Comparison of ENCODE assay signal across 8 cellular contexts in genomic region chr2:25361261-25362048, GRCh38. TPM values are rescaled to one million over a fixed set of nuclear protein-coding genes. Genes with fewer than 3 reads are reported as not detected.
DNase-seq lines count a peak whose midpoint lies in the region; ATAC-seq, FAIRE-seq and TF ChIP-seq lines count a peak whose summit lies in the region.

No MANE protein-coding gene starts in this region.

- H3K4me1 ChIP-seq in CD4-positive, CD25-positive, alpha-beta regulatory T cell (ENCODE audit: control insufficient read depth, insufficient read depth, low read length, poor library complexity, severe bottlenecking), result peaks cover 27% of the 10 kb centered on the region
- H3K4me1 ChIP-seq in OCI-LY1 (ENCODE audit: insufficient read depth, low read length, severe bottlenecking) (peaks cover 14% of the 10 kb centered on the region), H1 (replicated peaks in 1 of 4; ENCODE audit: control insufficient read depth in 3 of 4, insufficient read depth in 4 of 4, low read length in 3 of 4) (peaks cover 0 to 9% (median 5%) of the 10 kb centered on the region in 4 experiments; a peak in 6 of 7 replicates), osteoblast (ENCODE audit: insufficient read depth, low read length) (no peaks in the 10 kb centered on the region)

- no peak overlapping the region for H3K4ac ChIP-seq in H1 (replicated peaks; ENCODE audit: insufficient read length, low read depth, low read length)

- H3K27me3 ChIP-seq in CD4-positive, CD25-positive, alpha-beta regulatory T cell (ENCODE audit: control insufficient read depth, insufficient read depth, low read length), result no peaks in the 10 kb centered on the region
- H3K27me3 ChIP-seq in OCI-LY1 (ENCODE audit: insufficient read depth, low read length), result 0 out of 2 replicates have a peak, but pooled peaks cover 3% of the 10 kb centered on the region
- H3K27me3 ChIP-seq in H1 (replicated peaks in 1 of 4; ENCODE audit: control insufficient read depth in 3 of 4, extremely low read depth in 1 of 4, insufficient read depth in 3 of 4, low read length in 3 of 4), result peaks cover 0 to 31% (median 22%) of the 10 kb centered on the region in 4 experiments; a peak in 6 of 7 replicates
- no peaks in the 10 kb centered on the region for H3K27me3 ChIP-seq in osteoblast (ENCODE audit: insufficient read depth, low read length)

- H3K4me3 Mint-ChIP-seq in CD4-positive, CD25-positive, alpha-beta regulatory T cell, result peak overlapping the region; percentile 88 to 97 (median 94)

- CTCF ChIA-PET in H1 (lab: Charles Lee; ENCODE audit: partially characterized antibody), result interaction anchor here (0.6 to 8.1 kb wide), 40 partner anchors 8 to 760 kb away, joined by 3 to 108 read pairs (median 4); partner anchors contain the start of gene DNMT3A

- H3K23ac ChIP-seq in H1 (ENCODE audit: insufficient read length), result no peak overlapping the region

- H2BK12ac ChIP-seq in H1 (ENCODE audit: low read depth, low read length), result no peak overlapping the region

- no peak overlapping the region for H2BK20ac ChIP-seq in H1 (ENCODE audit: low read length)

- peak overlapping the region; percentile 99 for H3K4me3 ChIP-seq in CD4-positive, CD25-positive, alpha-beta regulatory T cell (ENCODE audit: low read depth, low read length)
- no peak overlapping the region for H3K4me3 ChIP-seq in OCI-LY1 (ENCODE audit: low read depth, low read length, poor library complexity, severe bottlenecking)
- peak overlapping the region in 3 of 4 experiments; percentile 15 to 44 (median 32); a peak in 4 of 8 replicates for H3K4me3 ChIP-seq in H1 (ENCODE audit: extremely low read depth in 1 of 4, insufficient read depth in 2 of 4, low read depth in 3 of 4, low read length in 4 of 4)
- H3K4me3 ChIP-seq in osteoblast (ENCODE audit: insufficient read depth, low read length), result peak overlapping the region; percentile 75

- H3K9me2 ChIP-seq in OCI-LY1 (ENCODE audit: low read depth, low read length), result no peaks in the 10 kb centered on the region

- H2AFZ ChIP-seq in OCI-LY1 (ENCODE audit: low read length) (no peak overlapping the region), H1 (ENCODE audit: low read length) (no peak overlapping the region), osteoblast (ENCODE audit: low read length) (peak overlapping the region; percentile 91)

- 54% methylated on average over 31 of the region's 34 CpGs; no CpG with 5 or more reads in 1 of the 2 experiments for WGBS in H1 (ENCODE audit: extremely low coverage in 1 of 2, insufficient coverage in 1 of 2, insufficient read length in 1 of 2, insufficient replicate concordance in 2 of 2, low coverage in 1 of 2, low lambda C conversion rate in 2 of 2, missing lambda C conversion rate in 1 of 2), 2 experiments

- no peak overlapping the region for H2BK15ac ChIP-seq in H1 (ENCODE audit: low read length)

- H3K9me3 ChIP-seq in CD4-positive, CD25-positive, alpha-beta regulatory T cell (ENCODE audit: control insufficient read depth in 2 of 2, low read length in 2 of 2), result no peaks in the 10 kb centered on the region
- H3K9me3 ChIP-seq in OCI-LY1 (ENCODE audit: low read length) (no peaks in the 10 kb centered on the region), H1 (ENCODE audit: insufficient read depth in 2 of 2, low read depth in 1 of 2, low read length in 1 of 2) (no peaks in the 10 kb centered on the region), osteoblast (ENCODE audit: low read depth, low read length) (no peaks in the 10 kb centered on the region)

- peak overlapping the region; percentile 9 for H3K56ac ChIP-seq in H1 (replicated peaks; ENCODE audit: insufficient read length, low read depth, low read length)

- no peaks in the 10 kb centered on the region for H3K79me1 ChIP-seq in H1 (ENCODE audit: low read depth, low read length)

- H3K23me2 ChIP-seq in H1 (ENCODE audit: low read depth, low read length), result no peaks in the 10 kb centered on the region

- TF ChIP-seq EP300 in H1 (IDR thresholded peaks at IDR 0.05; ENCODE audit: borderline replicate concordance in 1 of 2, low read depth in 2 of 2, low read length in 2 of 2), result no peak

- no peak for TF ChIP-seq POLR2A in H1 (IDR thresholded peaks at IDR 0.05; ENCODE audit: control extremely low read depth in 1 of 2, low read depth in 2 of 2, low read length in 2 of 2)

- H3K9me3 Mint-ChIP-seq in CD4-positive, CD25-positive, alpha-beta regulatory T cell, result peaks cover 0 to 2% (median 0%) of the 10 kb centered on the region in 7 donors

- H3K36me3 ChIP-seq in CD4-positive, CD25-positive, alpha-beta regulatory T cell (ENCODE audit: control insufficient read depth, insufficient read depth, low read length), result no peaks in the 10 kb centered on the region
- H3K36me3 ChIP-seq in OCI-LY1 (ENCODE audit: insufficient read depth, low read length), result no peaks in the 10 kb centered on the region
- H3K36me3 ChIP-seq in H1 (ENCODE audit: control insufficient read depth in 2 of 4, insufficient read depth in 4 of 4, low read length in 3 of 4), result no peaks in the 10 kb centered on the region
- H3K36me3 ChIP-seq in osteoblast (ENCODE audit: insufficient read depth, low read length), result no peaks in the 10 kb centered on the region

- no peak for TF ChIP-seq CTCF in OCI-LY1 (IDR thresholded peaks at IDR 0.05; ENCODE audit: low read length)
- no peak for TF ChIP-seq CTCF in H1 (IDR thresholded peaks at IDR 0.05; ENCODE audit: control extremely low read depth in 1 of 3, insufficient read depth in 1 of 3, low read depth in 1 of 3, low read length in 3 of 3)
- TF ChIP-seq CTCF in osteoblast (IDR thresholded peaks at IDR 0.05; ENCODE audit: extremely low read depth, low read depth, low read length), result no peak

- H3K27me3 Mint-ChIP-seq in CD4-positive, CD25-positive, alpha-beta regulatory T cell, result no peaks in the 10 kb centered on the region

- no peaks in the 10 kb centered on the region for H3K36me3 Mint-ChIP-seq in CD4-positive, CD25-positive, alpha-beta regulatory T cell

- H3K27ac ChIP-seq in CD4-positive, CD25-positive, alpha-beta regulatory T cell (ENCODE audit: insufficient read depth, low read length, poor library complexity, severe bottlenecking), result no peak overlapping the region
- H3K27ac ChIP-seq in OCI-LY1 (ENCODE audit: low read depth, low read length, poor library complexity, severe bottlenecking) (no peak overlapping the region), H1 (ENCODE audit: low read depth, low read length) (no peak overlapping the region), osteoblast (ENCODE audit: low read depth, low read length) (no peak overlapping the region)

- peaks cover 8 to 41% (median 20%) of the 10 kb centered on the region in 4 donors for H3K4me1 Mint-ChIP-seq in CD4-positive, CD25-positive, alpha-beta regulatory T cell

- H3K14ac ChIP-seq in H1 (ENCODE audit: insufficient read length), result no peak overlapping the region

- H3K27ac Mint-ChIP-seq in CD4-positive, CD25-positive, alpha-beta regulatory T cell, result peak overlapping the region; percentile 88 to 98 (median 95)

- no peak overlapping the region for H3K9ac ChIP-seq in OCI-LY1 (ENCODE audit: low read length)
- no peak overlapping the region for H3K9ac ChIP-seq in H1 (replicated peaks in 1 of 4; ENCODE audit: extremely low read depth in 1 of 4, low read depth in 3 of 4, low read length in 3 of 4)

- H2BK120ac ChIP-seq in H1 (replicated peaks; ENCODE audit: low read depth, low read length), result no peak overlapping the region

- no peak overlapping the region for H4K91ac ChIP-seq in H1 (replicated peaks; ENCODE audit: insufficient read length, low read length)

- POLR2A ChIA-PET in H1 (lab: Charles Lee; ENCODE audit: partially characterized antibody), result interaction anchor here (0.5 to 2.4 kb wide), 6 partner anchors 10 to 1373 kb away, joined by 3 to 10 read pairs (median 7); no protein-coding TSS in a partner anchor

- no peak overlapping the region for H2AK5ac ChIP-seq in H1 (ENCODE audit: low read depth, low read length)

- no peaks in the 10 kb centered on the region for H3K79me2 ChIP-seq in OCI-LY1 (ENCODE audit: insufficient read depth, low read length)
- no peaks in the 10 kb centered on the region for H3K79me2 ChIP-seq in H1 (ENCODE audit: control insufficient read depth in 1 of 2, insufficient read depth in 2 of 2, low read length in 2 of 2)
- H3K79me2 ChIP-seq in osteoblast (ENCODE audit: insufficient read depth, low read length), result no peaks in the 10 kb centered on the region

- H3K18ac ChIP-seq in H1 (ENCODE audit: extremely low read depth, low read length), result no peak overlapping the region; the same call in 1 of the 2 replicates

- no peaks in the 10 kb centered on the region for H4K20me1 ChIP-seq in OCI-LY1 (ENCODE audit: insufficient read depth, low read length)
- peaks cover 0 to 1% of the 10 kb centered on the region in 2 experiments for H4K20me1 ChIP-seq in H1 (replicated peaks in 1 of 2; ENCODE audit: control insufficient read depth in 1 of 2, insufficient read depth in 2 of 2, low read length in 2 of 2)
- H4K20me1 ChIP-seq in osteoblast (ENCODE audit: insufficient read depth, low read length), result no peaks in the 10 kb centered on the region

- no peak for TF ChIP-seq RAD21 in H1 (IDR thresholded peaks at IDR 0.05 in 1 of 2, conservative IDR thresholded peaks at IDR 0.05 in 1 of 2; ENCODE audit: low read depth in 2 of 2, low read length in 2 of 2)

- no peak for DNase-seq in CD4-positive, CD25-positive, alpha-beta regulatory T cell
- no peak for DNase-seq in H1 (ENCODE audit: low read depth in 1 of 2, low spot score in 2 of 2)
- no peak for DNase-seq in osteoblast (ENCODE audit: insufficient read length, low spot score, missing footprints)
- DNase-seq in cerebellar cortex (ENCODE audit: low spot score), result no peak
- DNase-seq in activated effector memory CD4-positive, alpha-beta T cell treated with Interleukin-2 at 50 U/mL for 16 hours, result no peak

- H3K4me2 ChIP-seq in OCI-LY1 (ENCODE audit: low read length) (peak overlapping the region; percentile 79), H1 (ENCODE audit: insufficient read depth in 1 of 2, low read depth in 2 of 2, low read length in 2 of 2) (peak overlapping the region; percentile 5 to 58; a peak in 3 of 4 replicates), osteoblast (ENCODE audit: insufficient read depth, low read length) (peak overlapping the region; percentile 98)

- H2BK5ac ChIP-seq in H1 (ENCODE audit: low read depth, low read length), result no peak overlapping the region

- FAIRE-seq in H1 (lab: Jason Lieb, UNC), result no peak

- H4K8ac ChIP-seq in H1 (ENCODE audit: extremely low read depth, insufficient read depth, low read length), result peak overlapping the region; percentile 64; the same call in 1 of the 2 replicates

- no peak for ATAC-seq in CD4-positive, CD25-positive, alpha-beta regulatory T cell (ENCODE audit: low read depth in 2 of 2)
- ATAC-seq in GM21529 (IDR thresholded peaks at IDR 0.05; ENCODE audit: unreplicated experiment), result no peak
- no peak for ATAC-seq in GM21526 (IDR thresholded peaks at IDR 0.05; ENCODE audit: low FRiP score, unreplicated experiment)

- no peaks in the 10 kb centered on the region for H3F3A ChIP-seq in OCI-LY1 (ENCODE audit: insufficient read depth, low read length)

- no peak overlapping the region for H4K5ac ChIP-seq in H1 (ENCODE audit: insufficient read length, low read depth, low read length)

RNA-seq across cellular contexts. Expression of gene DNMT3A, which starts 19.7 kb away (rescaled TPM):
- total RNA-seq in CD4-positive, CD25-positive, alpha-beta regulatory T cell, result 81.0 TPM
- polyA plus RNA-seq in CD4-positive, CD25-positive, alpha-beta regulatory T cell, result 10 to 100 TPM in 3 of 4 donors, 1 to 10 TPM in 1; 8.1 to 14.4 (median 11.9) TPM
- total RNA-seq in H1 (2021; fragmentation: NEBNext Ultra II Directional; extraction: Animal tissue kit (Norgen Biotek cat#: 25700)), result 162 and 178 TPM in 2 replicates
- 33.6 and 50.8 TPM in 2 replicates for polyA plus RNA-seq in H1 (2011; rRNA removed)
- 36.6 TPM for polyA plus RNA-seq in H1 (2011; cell fraction: cytosol; rRNA removed)
- 120 TPM for polyA plus RNA-seq in H1 (2011; cell fraction: nucleus; rRNA removed)
- polyA plus RNA-seq in H1 (2012, experiment 1 of 2), result 95.4 to 118 TPM (median 100 TPM) in 4 replicates
- polyA plus RNA-seq in H1 (2012, experiment 2 of 2), result 19.1 TPM
- 58.9 TPM for polyA plus RNA-seq in H1 (2013, experiment 1 of 2)
- polyA plus RNA-seq in H1 (2013, experiment 2 of 2), result 54.4 TPM
- 80.2 and 102 TPM in 2 replicates for polyA minus RNA-seq in H1 (2011; rRNA and poly(A)+ RNA removed)
- polyA minus RNA-seq in H1 (2011; cell fraction: cytosol; rRNA and poly(A)+ RNA removed), result 99.8 TPM
- 85.2 TPM for polyA minus RNA-seq in H1 (2011; cell fraction: nucleus; rRNA and poly(A)+ RNA removed)
- 14.7 and 18.5 TPM in 2 replicates for total RNA-seq in osteoblast

Comparison
In these comparisons a context has a peak if more than half of its experiments do, and no peak if none do; other contexts are left out.
1. H3K4me2 ChIP-seq: peak in every context shown above with its lines; median percentile 98 in osteoblast; 79 in OCI-LY1; 32 in H1.